ENCODE assay signal across 8 cellular contexts in the genomic region with DNA sequence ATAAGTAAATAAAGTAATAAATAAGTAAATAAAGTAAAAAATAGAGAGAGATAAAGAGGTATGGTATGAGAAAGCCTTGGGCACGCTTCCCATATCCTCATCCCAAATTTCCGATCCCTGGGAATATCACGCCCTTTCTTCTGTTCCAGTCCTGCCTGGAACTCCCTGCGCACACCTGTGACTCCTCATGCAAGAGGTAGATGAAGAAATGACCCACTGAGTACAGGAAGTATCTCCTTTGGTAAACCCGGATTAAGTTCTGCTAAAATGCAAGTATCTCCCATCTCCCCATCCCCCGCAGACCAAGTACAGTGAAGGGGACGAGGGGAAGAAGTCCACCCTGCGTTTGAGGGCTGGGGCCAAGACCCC. TPM values are rescaled to one million over a fixed set of nuclear protein-coding genes. Genes with fewer than 3 reads are reported as not detected.
A peak's percentile ranks its signal among the peaks of the same experiment; 100 is the strongest.
DNase-seq lines count a peak whose midpoint lies in the region; ATAC-seq, FAIRE-seq and TF ChIP-seq lines count a peak whose summit lies in the region.

No MANE protein-coding gene starts in this region.

- H2AFZ ChIP-seq in endothelial cell of umbilical vein (ENCODE audit: low read depth, low read length), result peak overlapping the region; percentile 89

- no peaks in the 10 kb centered on the region for H3K36me3 ChIP-seq in endothelial cell of umbilical vein (ENCODE audit: control insufficient read depth in 2 of 2, extremely low read depth in 1 of 2, insufficient read depth in 2 of 2, low read length in 2 of 2)
- no peaks in the 10 kb centered on the region for H3K36me3 ChIP-seq in prostate gland

- WGBS in prostate gland, result 16% methylated on average over 8 of the region's 8 CpGs

- peak overlapping the region; percentile 98 for H3K4me2 ChIP-seq in endothelial cell of umbilical vein (ENCODE audit: insufficient read depth, low read length)

- no peak overlapping the region for H3K9ac ChIP-seq in endothelial cell of umbilical vein (replicated peaks; ENCODE audit: extremely low read depth, insufficient read depth, low read length)

- FAIRE-seq in endothelial cell of umbilical vein (lab: Jason Lieb, UNC), result no peak

- POLR2A ChIA-PET in endothelial cell of umbilical vein (lab: Charles Lee), result no interaction called here

- dilution Hi-C loops in endothelial cell of umbilical vein (cut with MboI; ENCODE audit: extremely low pct_ligation_motif_present, low sequenced_read_pairs), result no loop called here

- in situ Hi-C loops in KBM-7 (cut with MboI; ENCODE audit: low pct_unique_long_range_greater_than_20kb, low sequenced_read_pairs), result no loop called here

- H3K4me3 ChIP-seq in GM12875 (ENCODE audit: low read depth, low read length) (peak overlapping the region; percentile 68), NB4 (ENCODE audit: low read depth, low read length) (peak overlapping the region; percentile 97), endothelial cell of umbilical vein (replicated peaks in 1 of 3; ENCODE audit: insufficient read depth in 1 of 3, low read depth in 1 of 3, low read length in 3 of 3) (peak overlapping the region in 2 of 3 experiments; percentile 67 to 86), prostate gland (peak overlapping the region; percentile 72 to 89)

- H3K4me1 ChIP-seq in endothelial cell of umbilical vein (ENCODE audit: control insufficient read depth, extremely low read depth, insufficient read depth, low read length) (peaks cover 9% of the 10 kb centered on the region), prostate gland (replicated peaks) (peaks cover 4% of the 10 kb centered on the region)

- TF ChIP-seq POLR2A in NB4 (IDR thresholded peaks at IDR 0.05; ENCODE audit: extremely low read depth, insufficient read length) (no peak), endothelial cell of umbilical vein (IDR thresholded peaks at IDR 0.05; ENCODE audit: low read depth, low read length) (no peak), prostate gland (IDR thresholded peaks at IDR 0.05) (no peak)

- no TSS peak for BruUV-seq in endothelial cell of umbilical vein (replicated peaks; lab: Mats Ljungman, UMichigan)

- TF ChIP-seq CTCF in GM12875 (IDR thresholded peaks at IDR 0.05; ENCODE audit: borderline replicate concordance, insufficient read depth, low read depth, low read length), result no peak
- TF ChIP-seq CTCF in NB4 (IDR thresholded peaks at IDR 0.05; ENCODE audit: low read depth, low read length), result no peak
- no peak for TF ChIP-seq CTCF in endothelial cell of umbilical vein (IDR thresholded peaks at IDR 0.05; ENCODE audit: extremely low read depth in 1 of 2, insufficient read depth in 1 of 2, low read depth in 1 of 2, low read length in 2 of 2)
- no peak for TF ChIP-seq CTCF in prostate gland (IDR thresholded peaks at IDR 0.05)

- no peaks in the 10 kb centered on the region for H4K20me1 ChIP-seq in endothelial cell of umbilical vein (replicated peaks; ENCODE audit: control insufficient read depth, extremely low read depth, insufficient read depth, low read length)

- H3K9me3 ChIP-seq in endothelial cell of umbilical vein (replicated peaks; ENCODE audit: control insufficient read depth, insufficient read depth, low read length) (no peaks in the 10 kb centered on the region), prostate gland (no peaks in the 10 kb centered on the region)

- no peak for DNase-seq in NB4 (ENCODE audit: low read depth)
- DNase-seq in endothelial cell of umbilical vein (ENCODE audit: low read depth, low spot score), result no peak
- no peak for DNase-seq in prostate gland (ENCODE audit: low spot score)
- DNase-seq in KBM-7, result no peak
- DNase-seq in anterior cingulate cortex (lab: John Stamatoyannopoulos, UW), result no peak
- no peak for DNase-seq in CD1c-positive myeloid dendritic cell (ENCODE audit: extremely low spot score)

- no peak overlapping the region for H3K27ac ChIP-seq in endothelial cell of umbilical vein (ENCODE audit: insufficient read depth, low read depth, low read length)
- peak overlapping the region; percentile 86 to 92 for H3K27ac ChIP-seq in prostate gland

- CTCF ChIA-PET in endothelial cell of umbilical vein (lab: Charles Lee), result interaction anchor here (0.7 to 1.5 kb wide), 6 partner anchors 9 to 238 kb away, joined by 3 to 8 read pairs (median 6); a partner anchor contains a TSS

- ATAC-seq in GM18498 (IDR thresholded peaks at IDR 0.05; ENCODE audit: unreplicated experiment), result no peak

- H3K27me3 ChIP-seq in endothelial cell of umbilical vein (ENCODE audit: control insufficient read depth in 2 of 2, insufficient read depth in 2 of 2, low read length in 2 of 2), result no peaks in the 10 kb centered on the region
- H3K27me3 ChIP-seq in prostate gland (replicated peaks; ENCODE audit: insufficient read depth), result no peaks in the 10 kb centered on the region

- peaks cover 5% of the 10 kb centered on the region for H3K79me2 ChIP-seq in endothelial cell of umbilical vein (ENCODE audit: control insufficient read depth, insufficient read depth, low read length)

- intact Hi-C loops in endothelial cell of umbilical vein (cut with micrococcal nuclease) (loop anchor here (2.0 to 5.0 kb wide), 2 partner anchors 388 to 505 kb away; a partner anchor contains a TSS), prostate gland (cut with DNase I) (loop anchor here (5.0 to 10.0 kb wide), 2 partner anchors 100 to 202 kb away; a partner anchor contains a TSS)

- H3K9me1 ChIP-seq in endothelial cell of umbilical vein (replicated peaks; ENCODE audit: control insufficient read depth, extremely low read depth, insufficient read depth, low read length), result no peaks in the 10 kb centered on the region

TF ChIP-seq in endothelial cell of umbilical vein, 7 proteins besides CTCF, POLR2A, EP300 and RAD21:
- TF ChIP-seq, protein P1, sequence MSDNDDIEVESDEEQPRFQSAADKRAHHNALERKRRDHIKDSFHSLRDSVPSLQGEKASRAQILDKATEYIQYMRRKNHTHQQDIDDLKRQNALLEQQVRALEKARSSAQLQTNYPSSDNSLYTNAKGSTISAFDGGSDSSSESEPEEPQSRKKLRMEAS (IDR thresholded peaks at IDR 0.05; ENCODE audit: insufficient read depth, insufficient read length), result no peak
- TF ChIP-seq POLR2AphosphoS5 (IDR thresholded peaks at IDR 0.05; ENCODE audit: insufficient read depth, low read depth, low read length) (no peak), JUN (IDR thresholded peaks at IDR 0.05; ENCODE audit: borderline replicate concordance, insufficient read depth, insufficient read length, low read depth) (no peak), EZH2 (IDR thresholded peaks at IDR 0.05; ENCODE audit: borderline replicate concordance, low read depth, low read length, severe bottlenecking) (no peak), FOS (IDR thresholded peaks at IDR 0.05; ENCODE audit: borderline replicate concordance, insufficient read depth, low read length) (no peak), MYC (IDR thresholded peaks at IDR 0.05; ENCODE audit: low read depth, low read length) (no peak)

RNA-seq across cellular contexts. Expression of a gene that starts 0.4 kb away (rescaled TPM):
- total RNA-seq in endothelial cell of umbilical vein (3.5 and 4.0 TPM in 2 replicates), prostate gland (10 to 100 TPM; 11.9 to 14.9 TPM)
- polyA plus RNA-seq in endothelial cell of umbilical vein, result 0.92 TPM in 2 replicates
- 1.3 and 1.7 TPM in 2 replicates for polyA plus RNA-seq in endothelial cell of umbilical vein (2011; cell fraction: cytosol; rRNA removed)
- polyA plus RNA-seq in endothelial cell of umbilical vein (2011; cell fraction: nucleus; rRNA removed), result 2.9 and 3.5 TPM in 2 replicates
- polyA plus RNA-seq in endothelial cell of umbilical vein (2012), result 2.9 and 3.9 TPM in 2 replicates
- 4.5 and 5.6 TPM in 2 replicates for polyA minus RNA-seq in endothelial cell of umbilical vein
- 3.5 TPM for polyA minus RNA-seq in endothelial cell of umbilical vein (2011; cell fraction: cytosol; rRNA and poly(A)+ RNA removed)
- 5.7 and 6.0 TPM in 2 replicates for polyA minus RNA-seq in endothelial cell of umbilical vein (2011; cell fraction: nucleus; rRNA and poly(A)+ RNA removed)

RNA-seq across cellular contexts. Expression of a gene that starts 6.0 kb away (rescaled TPM):
- total RNA-seq in endothelial cell of umbilical vein (6.7 and 7.1 TPM in 2 replicates), prostate gland (10 to 100 TPM in 1 of 2 donors, 1 to 10 TPM in 1; 7.8 to 15.6 TPM)
- 0.73 and 0.90 TPM in 2 replicates for polyA plus RNA-seq in endothelial cell of umbilical vein
- polyA plus RNA-seq in endothelial cell of umbilical vein (2011; cell fraction: cytosol; rRNA removed), result 1.3 and 2.1 TPM in 2 replicates
- 4.0 and 4.2 TPM in 2 replicates for polyA plus RNA-seq in endothelial cell of umbilical vein (2011; cell fraction: nucleus; rRNA removed)
- polyA plus RNA-seq in endothelial cell of umbilical vein (2012), result 1.1 and 1.3 TPM in 2 replicates
- polyA minus RNA-seq in endothelial cell of umbilical vein, result 4.4 and 8.0 TPM in 2 replicates
- not detected for polyA minus RNA-seq in endothelial cell of umbilical vein (2011; cell fraction: cytosol; rRNA and poly(A)+ RNA removed)
- polyA minus RNA-seq in endothelial cell of umbilical vein (2011; cell fraction: nucleus; rRNA and poly(A)+ RNA removed), result 3.6 TPM in 2 replicates

RNA-seq across cellular contexts. Expression of a gene that starts 22.3 kb away (rescaled TPM):
- total RNA-seq in endothelial cell of umbilical vein (0.35 and 0.88 TPM in 2 replicates), prostate gland (1 to 10 TPM in 1 of 2 donors, not detected in 1; 6.0 TPM)
- 0.35 and 0.46 TPM in 2 replicates for polyA plus RNA-seq in endothelial cell of umbilical vein
- 0.13 and 0.68 TPM in 2 replicates for polyA plus RNA-seq in endothelial cell of umbilical vein (2011; cell fraction: cytosol; rRNA removed)
- polyA plus RNA-seq in endothelial cell of umbilical vein (2011; cell fraction: nucleus; rRNA removed), result 1.2 and 1.8 TPM in 2 replicates
- 0.84 TPM in 1 of 2 replicates, not detected in the other for polyA plus RNA-seq in endothelial cell of umbilical vein (2012)
- polyA minus RNA-seq in endothelial cell of umbilical vein, result 1.4 and 2.2 TPM in 2 replicates
- not detected for polyA minus RNA-seq in endothelial cell of umbilical vein (2011; cell fraction: cytosol; rRNA and poly(A)+ RNA removed)
- 1.8 TPM in 2 replicates for polyA minus RNA-seq in endothelial cell of umbilical vein (2011; cell fraction: nucleus; rRNA and poly(A)+ RNA removed)
